Comparison of ENCODE assay signal across 20 cellular contexts in genomic region chr20:42308980-42309524, GRCh38.
DNase-seq lines count a peak whose midpoint lies in the region; TF ChIP-seq lines count a peak whose summit lies in the region.
"Had no signal": no experiment of that assay in that cellular context is flagged by ENCODE, and none has a peak within 500 bp of the region (broad histone marks: within the 10 kb centered on the region; RNA-seq: fewer than 3 reads in every experiment).

No MANE protein-coding gene starts in this region.

- DNase-seq in NCI-H146 (lab: John Stamatoyannopoulos, UW) = peak; percentile 2
- no peak for DNase-seq in NCI-H146 treated with DMSO at 0.1 percent for 48 hours (lab: John Stamatoyannopoulos, UW; ENCODE audit: unreplicated experiment)
- peak; percentile 96 to 100 (median 99) for DNase-seq in NCI-H1417 (lab: John Stamatoyannopoulos, UW)
- peak; percentile 82 for DNase-seq in NCI-H774 (lab: John Stamatoyannopoulos, UW)
- DNase-seq in putamen (ENCODE audit: low spot score) = peak; percentile 2
- no peak for DNase-seq in inferior parietal cortex (ENCODE audit: extremely low spot score)
- no peak for DNase-seq in NCI-H1694 (lab: John Stamatoyannopoulos, UW)
- DNase-seq in GM20000 (ENCODE audit: low spot score) = no peak
- DNase-seq: activated CD4-positive, alpha-beta T cell treated with anti-CD3 and anti-CD28 coated beads, Interleukin-2, amount 50 U/mL, for 4 hours; activated effector memory CD4-positive, alpha-beta T cell treated with Interleukin-2 at 50 U/mL for 16 hours; BE2C; cerebellar nuclear complex; heart left ventricle; IMR-90; naive thymus-derived CD4-positive, alpha-beta T cell; NCI-H226; right cardiac atrium; stimulated activated CD4-positive, alpha-beta T cell treated with anti-CD3 and anti-CD28 coated beads, Interleukin-4, amount 100 ng/mL, for 4 hours; stimulated activated naive CD8-positive, alpha-beta T cell treated with anti-CD3 and anti-CD28 coated beads, Interleukin-15, amount 100 ng/mL, for 72 hours; WERI-Rb-1 had no signal

- no peak for TF ChIP-seq CTCF in GM20000 (IDR thresholded peaks at IDR 0.05; ENCODE audit: extremely low read depth, missing control alignments)

Comparison
In these comparisons a context has a peak if more than half of its experiments do, and no peak if none do; other contexts are left out.
1. DNase-seq: peak in NCI-H146 (single experiment), NCI-H1417 (3 of 3), NCI-H774 (single experiment) and putamen (single experiment); none in NCI-H146 treated with DMSO at 0.1 percent for 48 hours (single experiment), inferior parietal cortex (single experiment), NCI-H1694 (single experiment) and GM20000 (single experiment).